Comparison of ENCODE assay signal across 1 cellular context in genomic region chr3:114056130-114057010, GRCh38.
A peak's percentile ranks its signal among the peaks of the same experiment; 100 is the strongest.
TF ChIP-seq lines count a peak whose summit lies in the region.

CCDC191 (minus strand) TSS chr3:114056526; CDS start chr3:114056466, 60 bp downstream.
QTRT2 (plus strand) TSS chr3:114056737; CDS start chr3:114065258, 8,521 bp downstream.

TF ChIP-seq in HepG2, 621 proteins besides CTCF, POLR2A, EP300 and RAD21 (continued from another document and continues in another):
- no peak for TF ChIP-seq ATM (IDR thresholded peaks at IDR 0.05; ENCODE audit: borderline replicate concordance)
- TF ChIP-seq ZNF503 (CRISPR knock-in tag; IDR thresholded peaks at IDR 0.05) = 0 out of 2 replicates have a peak, but pooled peaks have one; percentile 60
- TF ChIP-seq STAT6 (CRISPR knock-in tag; IDR thresholded peaks at IDR 0.05; ENCODE audit: borderline replicate concordance) = peak; percentile 43; the same call in 1 of the 2 replicates
- peak; percentile 37; the same call in 1 of the 2 replicates for TF ChIP-seq TFAP4 (IDR thresholded peaks at IDR 0.05; ENCODE audit: borderline replicate concordance, low read depth)
- TF ChIP-seq ZNF484 (CRISPR knock-in tag; IDR thresholded peaks at IDR 0.05; ENCODE audit: borderline replicate concordance, low read depth) = no peak
- TF ChIP-seq MAZ (IDR thresholded peaks at IDR 0.05; ENCODE audit: borderline replicate concordance, low read depth, low read length) = no peak
- 0 out of 2 replicates have a peak, but pooled peaks have one; percentile 35 for TF ChIP-seq MAZ (CRISPR knock-in tag; IDR thresholded peaks at IDR 0.05; ENCODE audit: low read depth)
- no peak for TF ChIP-seq NCOA5 (CRISPR knock-in tag; IDR thresholded peaks at IDR 0.05)
- TF ChIP-seq MAF1 (CRISPR knock-in tag; IDR thresholded peaks at IDR 0.05; ENCODE audit: borderline replicate concordance) = 0 out of 2 replicates have a peak, but pooled peaks have one; percentile 48
- TF ChIP-seq XRCC5 (optimal IDR thresholded peaks at IDR 0.05; ENCODE audit: low read length) = peak; percentile 52
- TF ChIP-seq ZNF12 (CRISPR knock-in tag; IDR thresholded peaks at IDR 0.05) = no peak
- no peak for TF ChIP-seq ZBTB42 (CRISPR knock-in tag; IDR thresholded peaks at IDR 0.05)
- TF ChIP-seq ZSCAN25 (CRISPR knock-in tag; IDR thresholded peaks at IDR 0.05) = no peak
- TF ChIP-seq ERF (CRISPR knock-in tag; IDR thresholded peaks at IDR 0.05) = peak; percentile 77; the same call in 1 of the 2 replicates
- peak; percentile 94 for TF ChIP-seq PHF20 (CRISPR knock-in tag; IDR thresholded peaks at IDR 0.05)
- no peak for TF ChIP-seq NCOA1 (CRISPR knock-in tag; IDR thresholded peaks at IDR 0.05)
- no peak for TF ChIP-seq ZXDC (CRISPR knock-in tag; IDR thresholded peaks at IDR 0.05)
- TF ChIP-seq ETV5 (CRISPR knock-in tag; IDR thresholded peaks at IDR 0.05; ENCODE audit: borderline replicate concordance) = no peak; the same call in 1 of the 2 replicates
- TF ChIP-seq POLR2AphosphoS5 (IDR thresholded peaks at IDR 0.05; ENCODE audit: low read depth, low read length) = peak; percentile 82
- TF ChIP-seq IRF9 (CRISPR knock-in tag; IDR thresholded peaks at IDR 0.05; ENCODE audit: borderline replicate concordance) = no peak
- TF ChIP-seq BATF2 (CRISPR knock-in tag; IDR thresholded peaks at IDR 0.05) = no peak
- TF ChIP-seq SETDB1 (CRISPR knock-in tag; IDR thresholded peaks at IDR 0.05; ENCODE audit: borderline replicate concordance) = no peak
- no peak for TF ChIP-seq GATA4 (IDR thresholded peaks at IDR 0.05; ENCODE audit: borderline replicate concordance, low read depth)
- TF ChIP-seq TFE3 (CRISPR knock-in tag; IDR thresholded peaks at IDR 0.05) = peak; percentile 41
- no peak; the same call in 1 of the 2 replicates for TF ChIP-seq ZNF740 (CRISPR knock-in tag; IDR thresholded peaks at IDR 0.05)
- peak; percentile 52; the same call in 1 of the 2 replicates for TF ChIP-seq ZFP37 (CRISPR knock-in tag; IDR thresholded peaks at IDR 0.05; ENCODE audit: borderline replicate concordance)
- TF ChIP-seq ZNF720 (CRISPR knock-in tag; IDR thresholded peaks at IDR 0.05) = no peak
- no peak; the same call in 1 of the 2 replicates for TF ChIP-seq ZNF572 (CRISPR knock-in tag; IDR thresholded peaks at IDR 0.05)
- TF ChIP-seq ATAD3A (CRISPR knock-in tag; IDR thresholded peaks at IDR 0.05) = no peak
- peak in 1 of 2 experiments; percentile 80; a peak in 2 of 4 replicates for TF ChIP-seq ATF4 (CRISPR knock-in tag; IDR thresholded peaks at IDR 0.05)
- TF ChIP-seq EED (CRISPR knock-in tag; IDR thresholded peaks at IDR 0.05) = no peak
- peak; percentile 69 for TF ChIP-seq SRF (IDR thresholded peaks at IDR 0.05; ENCODE audit: low read depth, low read length)
- no peak for TF ChIP-seq ARNT (IDR thresholded peaks at IDR 0.05)
- no peak for TF ChIP-seq ZMAT5 (CRISPR knock-in tag; IDR thresholded peaks at IDR 0.05; ENCODE audit: borderline replicate concordance, low read depth)
- TF ChIP-seq BRD4 (CRISPR knock-in tag; IDR thresholded peaks at IDR 0.05) = peak; percentile 68; the same call in 1 of the 2 replicates
